ENCODE assay signal across 14 cellular contexts in the genomic region with DNA sequence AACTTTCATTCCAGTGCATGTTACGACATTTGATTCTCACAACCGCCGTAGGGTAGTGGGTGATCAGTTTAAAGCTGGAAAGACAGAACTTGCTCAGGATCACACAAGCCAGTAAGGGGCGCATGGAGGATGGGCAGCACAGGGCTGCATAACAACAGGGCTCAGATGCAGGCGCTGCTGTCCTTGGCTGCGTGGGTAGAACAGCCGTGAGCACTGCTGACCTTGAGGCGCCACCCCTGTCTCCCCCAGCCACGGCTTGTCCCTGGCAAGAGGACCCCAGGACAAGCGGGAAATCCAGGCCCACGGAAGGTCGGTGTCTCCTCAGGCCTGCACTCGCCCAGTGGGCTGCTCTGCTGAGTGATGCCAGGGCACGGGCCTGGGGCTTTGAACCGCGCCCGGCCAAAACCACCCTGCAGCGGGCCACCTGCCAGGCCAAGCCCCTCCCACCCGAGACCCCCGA.
A peak's percentile ranks its signal among the peaks of the same experiment; 100 is the strongest.
DNase-seq lines count a peak whose midpoint lies in the region; ATAC-seq and TF ChIP-seq lines count a peak whose summit lies in the region.
"Had no signal": no experiment of that assay in that cellular context is flagged by ENCODE, and none has a peak within 500 bp of the region (broad histone marks: within the 10 kb centered on the region; RNA-seq: fewer than 3 reads in every experiment).

No MANE protein-coding gene starts in this region.

- H3K27me3 ChIP-seq in right cardiac atrium (ENCODE audit: control insufficient read depth, insufficient read depth), result no peaks in the 10 kb centered on the region
- H3K27me3 ChIP-seq in testis, result no peaks in the 10 kb centered on the region
- H3K27me3 ChIP-seq in MG63, result no peaks in the 10 kb centered on the region

- H3K4me3 ChIP-seq in right cardiac atrium (ENCODE audit: low read length) (no peak overlapping the region), testis (peak overlapping the region in 1 of 2 donors; percentile 43), MG63 (no peak overlapping the region)
- H3K4me3 ChIP-seq: psoas muscle had no signal

- peak; percentile 2 for DNase-seq in activated naive CD4-positive, alpha-beta T cell treated with anti-CD3 and anti-CD28 coated beads, Interleukin-2, amount 50 U/mL, for 16 hours
- DNase-seq in activated naive CD4-positive, alpha-beta T cell (lab: John Stamatoyannopoulos, UW), result no peak
- peak; percentile 8 to 32 (median 30) for DNase-seq in right cardiac atrium
- peak; percentile 56 for DNase-seq in midbrain (lab: John Stamatoyannopoulos, UW)
- peak; percentile 56 for DNase-seq in testis
- DNase-seq in MG63, result no peak
- DNase-seq in NCI-H2081 treated with DMSO at 0.1 percent for 48 hours (lab: John Stamatoyannopoulos, UW), result no peak
- DNase-seq: activated CD4-positive, alpha-beta memory T cell treated with anti-CD3 and anti-CD28 coated beads, Interleukin-2, amount 10 ng/mL, durations not matched to agents 7 days and 5 days; CD4-positive, CD25-positive, alpha-beta regulatory T cell; NK-92 treated with Interleukin-12 subunit alpha and Interleukin-12 subunit beta, amount 100 ng/mL, for 24 hours; SHP77 treated with DMSO at 0.1 percent for 48 hours; stimulated activated CD4-positive, alpha-beta T cell treated with anti-CD3 and anti-CD28 coated beads, Interleukin-4, amount 100 ng/mL, for 24 hours had no signal

- 40% methylated on average over 20 of the region's 20 CpGs for WGBS in right cardiac atrium
- 36 to 50% methylated on average over 18 to 19 of the region's 20 CpGs for WGBS in testis, 2 donors

- TF ChIP-seq CTCF in testis (IDR thresholded peaks at IDR 0.05), result no peak

- ATAC-seq in right cardiac atrium (no peak), GM21737 (IDR thresholded peaks at IDR 0.05; ENCODE audit: unreplicated experiment) (no peak)
- ATAC-seq: psoas muscle had no signal

- H3K4me1 ChIP-seq in right cardiac atrium (ENCODE audit: control insufficient read depth, insufficient read depth, low read length), result no peaks in the 10 kb centered on the region
- H3K4me1 ChIP-seq in testis, result peaks cover 13% of the 10 kb centered on the region
- H3K4me1 ChIP-seq: psoas muscle had no signal

- TF ChIP-seq POLR2A in testis (IDR thresholded peaks at IDR 0.05), result no peak

- intact Hi-C loops in right cardiac atrium (cut with DNase I), result no loop called here
- intact Hi-C loops in testis (cut with DNase I; ENCODE audit: low total_unique reads), result no loop called here

- H3K36me3 ChIP-seq in testis (ENCODE audit: low read depth, missing control alignments) (no peaks in the 10 kb centered on the region), MG63 (no peaks in the 10 kb centered on the region)

- H3K27ac ChIP-seq in right cardiac atrium (ENCODE audit: low read length) (peak overlapping the region; percentile 33), testis (no peak overlapping the region)
- H3K27ac ChIP-seq: psoas muscle had no signal

- H3K9me3 ChIP-seq in right cardiac atrium (ENCODE audit: control insufficient read depth, low read length) (no peaks in the 10 kb centered on the region), testis (no peaks in the 10 kb centered on the region), MG63 (peaks cover 6% of the 10 kb centered on the region)

Comparison
In these comparisons a context has a peak if more than half of its experiments do, and no peak if none do; other contexts are left out.
1. DNase-seq: peak in activated naive CD4-positive, alpha-beta T cell treated with anti-CD3 and anti-CD28 coated beads, Interleukin-2, amount 50 U/mL, for 16 hours (single experiment), right cardiac atrium (3 of 3), midbrain (single experiment) and testis (single experiment); none in activated naive CD4-positive, alpha-beta T cell (0 of 4), MG63 (single experiment) and NCI-H2081 treated with DMSO at 0.1 percent for 48 hours (single experiment).